Comparison of ENCODE assay signal across 9 cellular contexts in the genomic region with DNA sequence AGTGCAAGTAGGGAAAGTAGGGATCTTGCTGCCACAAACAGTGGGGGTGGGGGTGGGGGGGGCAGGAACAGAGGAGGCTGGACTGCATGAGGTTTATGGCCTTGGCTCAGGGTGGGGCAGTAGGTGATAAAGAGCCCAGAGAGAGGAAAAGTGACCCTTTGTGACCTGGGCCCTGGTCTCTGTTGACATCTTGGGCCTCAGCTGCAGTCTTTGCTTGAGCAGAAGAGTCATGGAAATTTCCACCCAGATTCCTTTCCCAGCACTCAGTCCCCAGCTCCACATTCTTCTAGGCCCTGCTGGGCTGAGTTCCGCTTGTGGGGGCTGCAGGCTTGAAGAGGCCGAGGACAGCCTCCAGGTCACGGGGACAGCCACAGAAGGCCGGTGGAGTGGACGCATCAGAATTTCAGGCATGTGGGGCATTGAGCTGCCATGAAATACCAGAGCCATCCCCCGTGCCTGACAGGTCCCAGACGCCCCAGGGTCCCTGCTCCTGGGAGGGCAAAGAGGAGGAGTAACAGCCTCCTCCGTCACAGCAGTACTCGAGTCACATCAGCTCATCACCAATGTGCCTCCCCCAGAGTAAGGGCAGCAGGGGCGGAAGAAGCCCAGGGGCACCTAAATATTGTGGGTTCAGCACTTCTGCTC. TPM values are rescaled to one million over a fixed set of nuclear protein-coding genes. Genes with fewer than 3 reads are reported as not detected.
A peak's percentile ranks its signal among the peaks of the same experiment; 100 is the strongest.
DNase-seq lines count a peak whose midpoint lies in the region; ATAC-seq, FAIRE-seq and TF ChIP-seq lines count a peak whose summit lies in the region.
"Had no signal": no experiment of that assay in that cellular context is flagged by ENCODE, and none has a peak within 500 bp of the region (broad histone marks: within the 10 kb centered on the region; RNA-seq: fewer than 3 reads in every experiment).

No MANE protein-coding gene starts in this region.

- H3K27ac Mint-ChIP-seq in GM23338, result peak overlapping the region; percentile 99
- H3K27ac Mint-ChIP-seq: memory B cell had no signal

- WGBS in body of pancreas, 2 donors, result 76 to 86% methylated on average over 4 to 10 of the region's 10 CpGs
- 64 to 91% (median 83%) methylated on average over 9 to 10 of the region's 10 CpGs for WGBS in small intestine, 3 donors

- H3F3A ChIP-seq in GM23338 (replicated peaks; ENCODE audit: low read depth), result peaks cover 19% of the 10 kb centered on the region

- no peaks in the 10 kb centered on the region for H3K9me2 ChIP-seq in GM23338 (ENCODE audit: insufficient read depth)

- DNase-seq in GM23338 (ENCODE audit: low spot score), result peak; percentile 91
- peak in 3 of 4 donors; percentile 32 to 60 (median 49) for DNase-seq in body of pancreas
- peak; percentile 55 for DNase-seq in inferior parietal cortex (ENCODE audit: extremely low spot score)
- peak; percentile 55 for DNase-seq in small intestine
- DNase-seq in GDM1 (lab: John Stamatoyannopoulos, UW), result no peak
- DNase-seq in NCI-H748 (lab: John Stamatoyannopoulos, UW; ENCODE audit: unreplicated experiment), result no peak

- peaks cover 86% of the 10 kb centered on the region for H3K4me1 Mint-ChIP-seq in GM23338

- H3K79me2 ChIP-seq in GM23338 (replicated peaks; ENCODE audit: insufficient read depth), result no peaks in the 10 kb centered on the region

- TF ChIP-seq CTCF in GM23338 (conservative IDR thresholded peaks at IDR 0.05; ENCODE audit: low read depth in 2 of 2) (no peak), body of pancreas (IDR thresholded peaks at IDR 0.05) (no peak)

- no peaks in the 10 kb centered on the region for H4K20me1 ChIP-seq in GM23338 (replicated peaks; ENCODE audit: insufficient read depth)

- H3K4me3 ChIP-seq in GM23338 (peak overlapping the region; percentile 49; the same call in 1 of the 2 replicates), body of pancreas (no peak overlapping the region), small intestine (ENCODE audit: low read depth in 1 of 2, low read length in 2 of 2) (no peak overlapping the region)

- H3K4me3 Mint-ChIP-seq in GM23338, result peak overlapping the region; percentile 62
- H3K4me3 Mint-ChIP-seq: memory B cell had no signal

- no peak overlapping the region for H2AFZ ChIP-seq in GM23338

- no peak for FAIRE-seq in small intestine (lab: Jason Lieb, UNC)

- H3K9me3 ChIP-seq in body of pancreas (no peaks in the 10 kb centered on the region), small intestine (ENCODE audit: control insufficient read depth, low read depth) (no peaks in the 10 kb centered on the region)

- no peak for TF ChIP-seq POLR2A in body of pancreas (IDR thresholded peaks at IDR 0.05)

- no peaks in the 10 kb centered on the region for H3K36me3 ChIP-seq in GM23338 (ENCODE audit: insufficient read depth)
- H3K36me3 ChIP-seq in body of pancreas (replicated peaks in 1 of 2; ENCODE audit: insufficient read depth in 1 of 2, low read depth in 2 of 2), result no peaks in the 10 kb centered on the region
- no peaks in the 10 kb centered on the region for H3K36me3 ChIP-seq in small intestine (ENCODE audit: control insufficient read depth in 2 of 2, insufficient read depth in 2 of 2, low read length in 2 of 2)

- H3K4me1 ChIP-seq in GM23338 (ENCODE audit: insufficient read depth) (peaks cover 85% of the 10 kb centered on the region), body of pancreas (peaks cover 70% of the 10 kb centered on the region), small intestine (ENCODE audit: control insufficient read depth in 2 of 2, insufficient read depth in 1 of 2, low read depth in 1 of 2, low read length in 1 of 2) (peaks cover 24% of the 10 kb centered on the region in 2 donors)

- peaks cover 34% of the 10 kb centered on the region for H3K27me3 Mint-ChIP-seq in GM23338 (ENCODE audit: insufficient read depth, low read depth, poor library complexity)
- H3K27me3 Mint-ChIP-seq: memory B cell had no signal

- intact Hi-C loops in body of pancreas (cut with DNase I), result no loop called here

- H3K36me3 Mint-ChIP-seq in GM23338 (ENCODE audit: low read depth), result no peaks in the 10 kb centered on the region
- H3K36me3 Mint-ChIP-seq: memory B cell had no signal

- ATAC-seq in GM23338 (peak; percentile 6), body of pancreas (no peak), HG02610 (IDR thresholded peaks at IDR 0.05; ENCODE audit: unreplicated experiment) (no peak), HG02852 (IDR thresholded peaks at IDR 0.05; ENCODE audit: unreplicated experiment) (no peak)

- no peaks in the 10 kb centered on the region for H3K27me3 ChIP-seq in GM23338 (ENCODE audit: insufficient read depth)
- H3K27me3 ChIP-seq in body of pancreas, result no peaks in the 10 kb centered on the region
- H3K27me3 ChIP-seq in small intestine (ENCODE audit: control insufficient read depth in 2 of 2, insufficient read depth in 2 of 2, low read length in 2 of 2), result no peaks in the 10 kb centered on the region

- no peaks in the 10 kb centered on the region; the same call in 2 of the 3 replicates for H3K9me3 Mint-ChIP-seq in GM23338
- H3K9me3 Mint-ChIP-seq: memory B cell had no signal

- peak overlapping the region; percentile 76 for H3K4me2 ChIP-seq in GM23338

- H3K27ac ChIP-seq in GM23338 (ENCODE audit: low read depth), result peak overlapping the region; percentile 98
- H3K27ac ChIP-seq in body of pancreas, result peak overlapping the region; percentile 71 to 98 (median 92)
- peak overlapping the region; percentile 54 to 95 for H3K27ac ChIP-seq in small intestine (ENCODE audit: low read depth in 1 of 2, low read length in 1 of 2)

TF ChIP-seq in GM23338, 12 proteins besides CTCF, POLR2A, EP300 and RAD21 (continues in another document):
- TF ChIP-seq POLR2AphosphoS5 (IDR thresholded peaks at IDR 0.05; ENCODE audit: low read depth) (no peak), EZH2phosphoT487 (IDR thresholded peaks at IDR 0.05; ENCODE audit: unreplicated experiment) (no peak)
- TF ChIP-seq, protein P1, sequence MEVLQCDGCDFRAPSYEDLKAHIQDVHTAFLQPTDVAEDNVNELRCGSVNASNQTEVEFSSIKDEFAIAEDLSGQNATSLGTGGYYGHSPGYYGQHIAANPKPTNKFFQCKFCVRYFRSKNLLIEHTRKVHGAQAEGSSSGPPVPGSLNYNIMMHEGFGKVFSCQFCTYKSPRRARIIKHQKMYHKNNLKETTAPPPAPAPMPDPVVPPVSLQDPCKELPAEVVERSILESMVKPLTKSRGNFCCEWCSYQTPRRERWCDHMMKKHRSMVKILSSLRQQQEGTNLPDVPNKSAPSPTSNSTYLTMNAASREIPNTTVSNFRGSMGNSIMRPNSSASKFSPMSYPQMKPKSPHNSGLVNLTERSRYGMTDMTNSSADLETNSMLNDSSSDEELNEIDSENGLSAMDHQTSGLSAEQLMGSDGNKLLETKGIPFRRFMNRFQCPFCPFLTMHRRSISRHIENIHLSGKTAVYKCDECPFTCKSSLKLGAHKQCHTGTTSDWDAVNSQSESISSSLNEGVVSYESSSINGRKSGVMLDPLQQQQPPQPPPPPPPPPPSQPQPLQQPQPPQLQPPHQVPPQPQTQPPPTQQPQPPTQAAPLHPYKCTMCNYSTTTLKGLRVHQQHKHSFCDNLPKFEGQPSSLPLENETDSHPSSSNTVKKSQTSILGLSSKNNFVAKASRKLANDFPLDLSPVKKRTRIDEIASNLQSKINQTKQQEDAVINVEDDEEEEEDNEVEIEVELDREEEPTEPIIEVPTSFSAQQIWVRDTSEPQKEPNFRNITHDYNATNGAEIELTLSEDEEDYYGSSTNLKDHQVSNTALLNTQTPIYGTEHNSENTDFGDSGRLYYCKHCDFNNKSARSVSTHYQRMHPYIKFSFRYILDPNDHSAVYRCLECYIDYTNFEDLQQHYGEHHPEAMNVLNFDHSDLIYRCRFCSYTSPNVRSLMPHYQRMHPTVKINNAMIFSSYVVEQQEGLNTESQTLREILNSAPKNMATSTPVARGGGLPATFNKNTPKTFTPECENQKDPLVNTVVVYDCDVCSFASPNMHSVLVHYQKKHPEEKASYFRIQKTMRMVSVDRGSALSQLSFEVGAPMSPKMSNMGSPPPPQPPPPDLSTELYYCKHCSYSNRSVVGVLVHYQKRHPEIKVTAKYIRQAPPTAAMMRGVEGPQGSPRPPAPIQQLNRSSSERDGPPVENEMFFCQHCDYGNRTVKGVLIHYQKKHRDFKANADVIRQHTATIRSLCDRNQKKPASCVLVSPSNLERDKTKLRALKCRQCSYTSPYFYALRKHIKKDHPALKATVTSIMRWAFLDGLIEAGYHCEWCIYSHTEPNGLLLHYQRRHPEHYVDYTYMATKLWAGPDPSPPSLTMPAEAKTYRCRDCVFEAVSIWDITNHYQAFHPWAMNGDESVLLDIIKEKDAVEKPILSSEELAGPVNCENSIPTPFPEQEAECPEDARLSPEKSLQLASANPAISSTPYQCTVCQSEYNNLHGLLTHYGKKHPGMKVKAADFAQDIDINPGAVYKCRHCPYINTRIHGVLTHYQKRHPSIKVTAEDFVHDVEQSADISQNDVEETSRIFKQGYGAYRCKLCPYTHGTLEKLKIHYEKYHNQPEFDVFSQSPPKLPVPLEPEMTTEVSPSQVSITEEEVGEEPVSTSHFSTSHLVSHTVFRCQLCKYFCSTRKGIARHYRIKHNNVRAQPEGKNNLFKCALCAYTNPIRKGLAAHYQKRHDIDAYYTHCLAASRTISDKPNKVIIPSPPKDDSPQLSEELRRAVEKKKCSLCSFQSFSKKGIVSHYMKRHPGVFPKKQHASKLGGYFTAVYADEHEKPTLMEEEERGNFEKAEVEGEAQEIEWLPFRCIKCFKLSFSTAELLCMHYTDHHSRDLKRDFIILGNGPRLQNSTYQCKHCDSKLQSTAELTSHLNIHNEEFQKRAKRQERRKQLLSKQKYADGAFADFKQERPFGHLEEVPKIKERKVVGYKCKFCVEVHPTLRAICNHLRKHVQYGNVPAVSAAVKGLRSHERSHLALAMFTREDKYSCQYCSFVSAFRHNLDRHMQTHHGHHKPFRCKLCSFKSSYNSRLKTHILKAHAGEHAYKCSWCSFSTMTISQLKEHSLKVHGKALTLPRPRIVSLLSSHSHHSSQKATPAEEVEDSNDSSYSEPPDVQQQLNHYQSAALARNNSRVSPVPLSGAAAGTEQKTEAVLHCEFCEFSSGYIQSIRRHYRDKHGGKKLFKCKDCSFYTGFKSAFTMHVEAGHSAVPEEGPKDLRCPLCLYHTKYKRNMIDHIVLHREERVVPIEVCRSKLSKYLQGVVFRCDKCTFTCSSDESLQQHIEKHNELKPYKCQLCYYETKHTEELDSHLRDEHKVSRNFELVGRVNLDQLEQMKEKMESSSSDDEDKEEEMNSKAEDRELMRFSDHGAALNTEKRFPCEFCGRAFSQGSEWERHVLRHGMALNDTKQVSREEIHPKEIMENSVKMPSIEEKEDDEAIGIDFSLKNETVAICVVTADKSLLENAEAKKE (CRISPR knock-in tag; IDR thresholded peaks at IDR 0.05), result no peak

RNA-seq across cellular contexts. Expression of a gene that starts 9.7 kb away (rescaled TPM):
- total RNA-seq in GM23338 (2014; rRNA removed; shearing (Covaris generic)), result 1,789 and 2,206 TPM in 2 replicates
- 4,618 and 6,020 TPM in 2 replicates for polyA plus RNA-seq in GM23338 (2016; fragmentation: Nextera tagmentation; extraction: Ambion mirVana)
- total RNA-seq in body of pancreas, result over 10,000 TPM; 10,129 to 14,092 TPM
- polyA plus RNA-seq in small intestine, result 100 to 1,000 TPM; 155 to 454 (median 159) TPM

RNA-seq across cellular contexts. Expression of a gene that starts 35.7 kb away (rescaled TPM):
- 55.1 and 66.1 TPM in 2 replicates for total RNA-seq in GM23338 (2014; rRNA removed; shearing (Covaris generic))
- polyA plus RNA-seq in GM23338 (2016; fragmentation: Nextera tagmentation; extraction: Ambion mirVana) (52.7 and 61.7 TPM in 2 replicates), small intestine (10 to 100 TPM; 46.7 to 76.9 (median 74.3) TPM)
- 10 to 100 TPM; 55.0 to 62.3 TPM for total RNA-seq in body of pancreas

Comparison
In these comparisons a context has a peak if more than half of its experiments do, and no peak if none do; other contexts are left out.
1. DNase-seq: peak in GM23338 (single experiment), body of pancreas (3 of 4), inferior parietal cortex (single experiment) and small intestine (single experiment); none in GDM1 (single experiment) and NCI-H748 (single experiment).
2. Peak in every context shown above with its lines, with median percentiles within 50 percentile points of each other: H3K27ac ChIP-seq.